Comparison of ENCODE assay signal across 13 cellular contexts in genomic region chr14:70735043-70735442, GRCh38.
DNase-seq lines count a peak whose midpoint lies in the region; ATAC-seq and TF ChIP-seq lines count a peak whose summit lies in the region.
"Had no signal": no experiment of that assay in that cellular context is flagged by ENCODE, and none has a peak within 500 bp of the region (broad histone marks: within the 10 kb centered on the region; RNA-seq: fewer than 3 reads in every experiment).

No MANE protein-coding gene starts in this region.

- CTCF ChIA-PET in HEK293T (lab: Yijun Ruan, JAX), result interaction anchor here (0.6 kb wide), 1 partner anchor 51 kb away, joined by 3 read pairs; no protein-coding TSS in a partner anchor

- H3K4me3 ChIP-seq in spleen, result no peak overlapping the region
- H3K4me3 ChIP-seq: right atrium auricular region, testis had no signal

- WGBS in spleen, 5 donors, result 52 to 77% (median 61%) methylated on average over 2 to 4 of the region's 4 CpGs

- ATAC-seq in GM21515 (IDR thresholded peaks at IDR 0.05; ENCODE audit: unreplicated experiment) (no peak), HG02610 (IDR thresholded peaks at IDR 0.05; ENCODE audit: unreplicated experiment) (no peak)
- ATAC-seq: activated CD8-positive, alpha-beta T cell treated with anti-CD3 and anti-CD28 coated beads for 36 hours had no signal

- peaks cover 0 to 94% (median 25%) of the 10 kb centered on the region in 6 donors for H3K36me3 ChIP-seq in spleen
- H3K36me3 ChIP-seq: right atrium auricular region had no signal

- POLR2A ChIA-PET in HEK293T (lab: Yijun Ruan, JAX), result no interaction called here

- H3K27ac ChIP-seq in spleen, result no peak overlapping the region
- H3K27ac ChIP-seq: right atrium auricular region, testis had no signal

- DNase-seq in COLO668 (lab: John Stamatoyannopoulos, UW; ENCODE audit: unreplicated experiment), result peak; percentile 27
- DNase-seq in HEK293T (ENCODE audit: extremely low spot score), result peak; percentile 34
- DNase-seq in NCI-H446 (lab: John Stamatoyannopoulos, UW), result peak; percentile 32 to 83
- DNase-seq in astrocyte of the hippocampus (ENCODE audit: low read depth, low spot score), result peak; percentile 21
- no peak for DNase-seq in spleen
- DNase-seq in activated CD4-positive, alpha-beta T cell treated with anti-CD3 and anti-CD28 coated beads for 1 hour, result no peak
- DNase-seq: activated CD8-positive, alpha-beta T cell treated with anti-CD3 and anti-CD28 coated beads for 36 hours; mesendoderm; stimulated activated CD4-positive, alpha-beta T cell treated with anti-CD3 and anti-CD28 coated beads, Interleukin-2, amount 100 ng/mL, for 24 hours; testis had no signal

- TF ChIP-seq POLR2A in spleen (IDR thresholded peaks at IDR 0.05), result no peak

- no peak for TF ChIP-seq CTCF in spleen (IDR thresholded peaks at IDR 0.05 in 8 of 11, conservative IDR thresholded peaks at IDR 0.05 in 3 of 11)

- intact Hi-C loops in spleen (cut with DNase I; ENCODE audit: low total_unique reads), result no loop called here

- no peaks in the 10 kb centered on the region for H3K4me1 ChIP-seq in spleen
- H3K4me1 ChIP-seq: right atrium auricular region, testis had no signal

- no peaks in the 10 kb centered on the region for H3K9me3 ChIP-seq in spleen
- H3K9me3 ChIP-seq: right atrium auricular region, testis had no signal

- no peaks in the 10 kb centered on the region for H3K27me3 ChIP-seq in spleen (replicated peaks in 1 of 7)
- H3K27me3 ChIP-seq: right atrium auricular region, testis had no signal

TF ChIP-seq in HEK293T, 16 proteins besides CTCF, POLR2A, EP300 and RAD21:
- TF ChIP-seq FOXM1 (IDR thresholded peaks at IDR 0.05; ENCODE audit: borderline replicate concordance) (no peak), L3MBTL2 (conservative IDR thresholded peaks at IDR 0.05) (no peak), HDGF (IDR thresholded peaks at IDR 0.05; ENCODE audit: borderline replicate concordance) (no peak), CTBP1 (IDR thresholded peaks at IDR 0.05; ENCODE audit: borderline replicate concordance) (no peak), LEF1 (IDR thresholded peaks at IDR 0.05; ENCODE audit: borderline replicate concordance) (no peak), PKNOX1 (IDR thresholded peaks at IDR 0.05) (no peak), NFRKB (IDR thresholded peaks at IDR 0.05) (no peak), FOXK2 (IDR thresholded peaks at IDR 0.05) (no peak), SP1 (IDR thresholded peaks at IDR 0.05) (no peak), FOXA1 (IDR thresholded peaks at IDR 0.05) (no peak), SUZ12 (IDR thresholded peaks at IDR 0.05) (no peak), ELF4 (IDR thresholded peaks at IDR 0.05) (no peak), BHLHE40 (IDR thresholded peaks at IDR 0.05; ENCODE audit: borderline replicate concordance) (no peak), ZNF384 (IDR thresholded peaks at IDR 0.05) (no peak), ARNT (IDR thresholded peaks at IDR 0.05) (no peak), TARDBP (IDR thresholded peaks at IDR 0.05) (no peak)

Comparison
In these comparisons a context has a peak if more than half of its experiments do, and no peak if none do; other contexts are left out.
1. DNase-seq: peak in COLO668 (single experiment), HEK293T (single experiment), NCI-H446 (2 of 2) and astrocyte of the hippocampus (single experiment); none in spleen (single experiment) and activated CD4-positive, alpha-beta T cell treated with anti-CD3 and anti-CD28 coated beads for 1 hour (single experiment).